In the genomic region with DNA sequence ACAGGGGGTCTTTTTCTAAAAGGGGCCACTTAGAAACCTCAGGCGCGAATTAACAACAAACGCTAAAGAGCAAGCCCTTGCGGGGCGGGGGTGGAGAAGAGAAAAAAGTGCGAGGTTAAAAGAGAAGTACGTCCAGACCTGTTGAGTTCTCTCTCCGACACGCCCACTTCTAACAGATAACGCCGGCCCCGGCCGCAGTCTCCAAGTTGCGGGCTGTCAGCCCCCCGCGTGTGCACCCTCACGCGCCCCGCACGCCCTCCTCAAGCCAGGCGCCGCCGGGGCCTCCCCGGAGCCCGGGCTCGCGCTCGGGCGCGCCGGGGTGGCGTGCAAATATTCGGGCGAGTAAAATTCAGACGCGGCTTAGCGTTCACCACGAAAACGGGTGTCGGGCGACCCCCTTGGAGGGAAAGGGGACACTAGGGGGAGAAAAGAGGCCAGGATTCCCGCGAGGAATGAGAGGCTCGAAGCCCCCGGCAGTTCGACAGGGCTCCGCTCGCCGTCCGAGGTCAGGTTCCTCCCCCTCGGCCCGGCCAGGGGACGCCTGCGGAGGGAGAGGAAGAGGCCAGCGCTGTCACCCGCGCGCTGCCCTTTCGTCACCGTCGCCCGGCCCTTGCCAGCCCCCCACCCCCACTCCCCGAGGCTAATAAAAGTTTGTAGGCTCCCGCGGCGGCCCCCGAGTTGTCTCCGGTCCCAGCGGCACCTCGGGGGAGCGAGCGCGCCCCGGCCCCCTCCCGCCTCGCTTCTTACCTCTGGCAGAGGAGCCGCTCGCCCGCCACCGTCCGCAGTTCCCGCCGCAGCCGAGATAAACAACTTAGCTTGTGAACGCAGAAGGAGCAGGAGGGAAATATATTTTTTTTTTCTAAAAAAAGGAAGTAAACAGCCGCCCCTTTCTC, we compare ENCODE assay signal across 8 cellular contexts. TPM values are rescaled to one million over a fixed set of nuclear protein-coding genes. Genes with fewer than 3 reads are reported as not detected.
DNase-seq lines count a peak whose midpoint lies in the region; ATAC-seq and TF ChIP-seq lines count a peak whose summit lies in the region.

No MANE protein-coding gene starts in this region.

- peaks cover 11% of the 10 kb centered on the region for H3K36me3 Mint-ChIP-seq in chondrocyte (ENCODE audit: low read depth)

- H3K27ac Mint-ChIP-seq in chondrocyte (ENCODE audit: unreplicated experiment) = peak overlapping the region; percentile 76

- peak; percentile 2 for TF ChIP-seq CTCF in GM12873 (IDR thresholded peaks at IDR 0.05; ENCODE audit: insufficient read depth, low read depth, low read length, missing control alignments)
- TF ChIP-seq CTCF in chondrocyte (IDR thresholded peaks at IDR 0.05) = peak; percentile 53

- no peaks in the 10 kb centered on the region for H3K9me3 Mint-ChIP-seq in chondrocyte (ENCODE audit: low read depth)

- DNase-seq in NCI-H128 (lab: John Stamatoyannopoulos, UW; ENCODE audit: unreplicated experiment) = peak; percentile 4
- DNase-seq in activated CD4-positive, alpha-beta T cell treated with anti-CD3 and anti-CD28 coated beads for 1 hour = peak; percentile 34
- peak; percentile 86 for DNase-seq in chondrocyte (ENCODE audit: low spot score)
- peak; percentile 46 for DNase-seq in kidney tubule cell (ENCODE audit: low spot score)
- DNase-seq in stimulated activated CD4-positive, alpha-beta T cell treated with anti-CD3 and anti-CD28 coated beads, Interleukin-15, amount 100 ng/mL, for 24 hours = peak; percentile 65
- DNase-seq in NCI-H1930 (lab: John Stamatoyannopoulos, UW) = no peak

- H3K4me3 Mint-ChIP-seq in chondrocyte (ENCODE audit: unreplicated experiment) = peak overlapping the region; percentile 80

- no peaks in the 10 kb centered on the region for H3K27me3 Mint-ChIP-seq in chondrocyte (ENCODE audit: low read depth)

- ATAC-seq in GM18511 (IDR thresholded peaks at IDR 0.05; ENCODE audit: unreplicated experiment) = no peak

- peaks cover 53% of the 10 kb centered on the region for H3K4me1 Mint-ChIP-seq in chondrocyte (ENCODE audit: low read depth)

RNA-seq across cellular contexts. Expression of a gene that starts 0.8 kb away (rescaled TPM):
- total RNA-seq in chondrocyte = 37.1 to 46.4 TPM (median 44.6 TPM) in 3 replicates

Comparison
In these comparisons a context has a peak if more than half of its experiments do, and no peak if none do; other contexts are left out.
1. DNase-seq: peak in NCI-H128 (single experiment), activated CD4-positive, alpha-beta T cell treated with anti-CD3 and anti-CD28 coated beads for 1 hour (single experiment), chondrocyte (single experiment), kidney tubule cell (single experiment) and stimulated activated CD4-positive, alpha-beta T cell treated with anti-CD3 and anti-CD28 coated beads, Interleukin-15, amount 100 ng/mL, for 24 hours (single experiment); none in NCI-H1930 (0 of 2).